In genomic region chr18:12377556-12378553, GRCh38 we compare ENCODE assay signal across 1 cellular context.
TF ChIP-seq lines count a peak whose summit lies in the region.

No MANE protein-coding gene starts in this region.

TF ChIP-seq in HepG2, 621 proteins besides CTCF, POLR2A, EP300 and RAD21 (continued from another document and continues in another):
- TF ChIP-seq ZNF609 (CRISPR knock-in tag; IDR thresholded peaks at IDR 0.05; ENCODE audit: borderline replicate concordance), result no peak; the same call in 1 of the 2 replicates
- no peak for TF ChIP-seq ZFYVE20 (CRISPR knock-in tag; IDR thresholded peaks at IDR 0.05; ENCODE audit: borderline replicate concordance, low read depth)
- no peak for TF ChIP-seq CBX2 (IDR thresholded peaks at IDR 0.05; ENCODE audit: low read depth, low read length)
- TF ChIP-seq CBX2 (CRISPR knock-in tag; IDR thresholded peaks at IDR 0.05; ENCODE audit: low read depth), result no peak
- no peak for TF ChIP-seq CHD2 (IDR thresholded peaks at IDR 0.05; ENCODE audit: low read depth, low read length)
- TF ChIP-seq NFAT5 (CRISPR knock-in tag; IDR thresholded peaks at IDR 0.05), result no peak
- TF ChIP-seq PHF5A (CRISPR knock-in tag; IDR thresholded peaks at IDR 0.05; ENCODE audit: low read depth, unreplicated experiment), result no peak
- TF ChIP-seq POLR2AphosphoS5 (IDR thresholded peaks at IDR 0.05; ENCODE audit: low read depth, low read length), result peak; percentile 80
- no peak; the same call in 1 of the 2 replicates for TF ChIP-seq ZNF589 (CRISPR knock-in tag; conservative IDR thresholded peaks at IDR 0.05)
- peak; percentile 46; the same call in 1 of the 2 replicates for TF ChIP-seq NFKB2 (CRISPR knock-in tag; IDR thresholded peaks at IDR 0.05; ENCODE audit: borderline replicate concordance)
- no peak for TF ChIP-seq CBFB (CRISPR knock-in tag; IDR thresholded peaks at IDR 0.05)
- no peak for TF ChIP-seq KIAA2018 (CRISPR knock-in tag; IDR thresholded peaks at IDR 0.05; ENCODE audit: borderline replicate concordance)
- peak; percentile 53; the same call in 1 of the 2 replicates for TF ChIP-seq YEATS2 (CRISPR knock-in tag; IDR thresholded peaks at IDR 0.05; ENCODE audit: borderline replicate concordance)
- no peak for TF ChIP-seq SETDB1 (CRISPR knock-in tag; IDR thresholded peaks at IDR 0.05; ENCODE audit: borderline replicate concordance)
- TF ChIP-seq CREBL2 (CRISPR knock-in tag; IDR thresholded peaks at IDR 0.05; ENCODE audit: borderline replicate concordance), result no peak
- TF ChIP-seq KMT2A (CRISPR knock-in tag; IDR thresholded peaks at IDR 0.05), result 0 out of 2 replicates have a peak, but pooled peaks have one; percentile 29
- no peak for TF ChIP-seq GTF3A (CRISPR knock-in tag; conservative IDR thresholded peaks at IDR 0.05)
- TF ChIP-seq RFXAP (CRISPR knock-in tag; IDR thresholded peaks at IDR 0.05; ENCODE audit: borderline replicate concordance), result no peak
- no peak for TF ChIP-seq JUNB (CRISPR knock-in tag; IDR thresholded peaks at IDR 0.05; ENCODE audit: borderline replicate concordance)
- peak; percentile 91 for TF ChIP-seq ERF (CRISPR knock-in tag; IDR thresholded peaks at IDR 0.05)
- no peak for TF ChIP-seq ZKSCAN5 (CRISPR knock-in tag; IDR thresholded peaks at IDR 0.05)
- TF ChIP-seq AGO1 (IDR thresholded peaks at IDR 0.05; ENCODE audit: low read depth, low read length, poor library complexity, severe bottlenecking), result no peak
- TF ChIP-seq ZNF570 (CRISPR knock-in tag; IDR thresholded peaks at IDR 0.05; ENCODE audit: borderline replicate concordance), result no peak
- TF ChIP-seq HMGXB4 (CRISPR knock-in tag; IDR thresholded peaks at IDR 0.05; ENCODE audit: borderline replicate concordance in 1 of 2, low read depth in 1 of 2), result 0 out of 4 replicates have a peak, but pooled peaks of 1 of the 2 experiments have one; percentile 30
- 0 out of 2 replicates have a peak, but pooled peaks have one; percentile 37 for TF ChIP-seq GTF2F1 (IDR thresholded peaks at IDR 0.05; ENCODE audit: low read length)
- peak; percentile 63 for TF ChIP-seq PHF8 (CRISPR knock-in tag; IDR thresholded peaks at IDR 0.05)
- TF ChIP-seq ZNF841 (CRISPR knock-in tag; IDR thresholded peaks at IDR 0.05; ENCODE audit: borderline replicate concordance), result no peak
- TF ChIP-seq HOMEZ (CRISPR knock-in tag; IDR thresholded peaks at IDR 0.05; ENCODE audit: low read depth), result 0 out of 2 replicates have a peak, but pooled peaks have one; percentile 11
- no peak for TF ChIP-seq BRCA1 (CRISPR knock-in tag; IDR thresholded peaks at IDR 0.05)
- TF ChIP-seq E2F1 (CRISPR knock-in tag; IDR thresholded peaks at IDR 0.05), result 0 out of 2 replicates have a peak, but pooled peaks have one; percentile 26
